Comparison of ENCODE assay signal across 28 cellular contexts in the genomic region with DNA sequence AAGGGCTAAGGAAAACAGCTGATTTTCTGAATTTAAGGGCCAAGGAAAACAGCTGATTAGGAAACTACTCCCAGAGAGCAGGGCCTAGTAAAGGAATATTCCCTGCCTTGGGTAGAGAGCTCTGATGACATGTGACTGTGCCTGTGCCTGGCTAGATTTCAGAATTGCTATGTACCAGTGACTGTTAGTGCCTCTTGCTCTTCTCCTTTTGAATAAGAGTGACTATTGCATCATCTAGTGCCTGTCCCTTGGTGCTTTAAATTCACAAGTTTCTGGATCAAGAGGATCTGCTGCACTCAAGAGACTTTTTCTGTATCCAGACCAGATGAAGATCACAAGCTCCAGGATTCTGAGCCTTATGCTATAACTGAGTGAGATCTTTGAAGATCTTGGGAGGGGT.
"Had no signal": no experiment of that assay in that cellular context is flagged by ENCODE, and none has a peak within 500 bp of the region (broad histone marks: within the 10 kb centered on the region; RNA-seq: fewer than 3 reads in every experiment).

No MANE protein-coding gene starts in this region.

- H3K27me3 Mint-ChIP-seq: activated CD4-positive, alpha-beta T cell treated with anti-CD3 and anti-CD28 coated beads, Interleukin-2, amount 10 ng/mL, durations not matched to agents 24 days and 14 days; activated CD8-positive, alpha-beta T cell treated with anti-CD3 and anti-CD28 coated beads for 36 hours; activated T-cell treated with anti-CD3 and anti-CD28 coated beads, Interleukin-2, amount 50 U/mL, for 24 hours had no signal

- ATAC-seq: activated CD8-positive, alpha-beta T cell treated with anti-CD3 and anti-CD28 coated beads for 36 hours; activated naive CD4-positive, alpha-beta T cell treated with anti-CD3 and anti-CD28 coated beads, Interleukin-2, amount 50 U/mL, for 72 hours; Right ventricle myocardium inferior had no signal

- H3K4me3 Mint-ChIP-seq: activated CD4-positive, alpha-beta T cell treated with anti-CD3 and anti-CD28 coated beads, Interleukin-2, amount 10 ng/mL, durations not matched to agents 24 days and 14 days; activated CD8-positive, alpha-beta T cell treated with anti-CD3 and anti-CD28 coated beads for 36 hours; activated naive CD4-positive, alpha-beta T cell treated with anti-CD3 and anti-CD28 coated beads for 36 hours; activated T-cell treated with anti-CD3 and anti-CD28 coated beads, Interleukin-2, amount 50 U/mL, for 24 hours; activated T-helper 1 cell treated with anti-CD3 and anti-CD28 coated beads, Interleukin-12 subunit alpha, Interleukin-12 subunit beta, Interleukin-2, Interleukin-4 antibody, amounts not matched to agents 30 ng/mL and 10 ng/mL and 1 ng/mL, durations not matched to agents 14 hours and 24 hours and 36 hours; brain had no signal

- H3K27ac ChIP-seq: adrenal gland, PC-9, RWPE1 had no signal

- H3K4me1 Mint-ChIP-seq: activated CD4-positive, alpha-beta T cell treated with anti-CD3 and anti-CD28 coated beads, Interleukin-2, amount 10 ng/mL, durations not matched to agents 24 days and 14 days had no signal

- H3K36me3 ChIP-seq: adrenal gland had no signal

- DNase-seq: activated CD4-positive, alpha-beta T cell treated with anti-CD3 and anti-CD28 coated beads, Interleukin-2, amount 10 ng/mL, durations not matched to agents 24 days and 14 days; activated CD4-positive, alpha-beta T cell treated with anti-CD3 and anti-CD28 coated beads, Interleukin-2, amount 50 U/mL, for 4 hours; activated CD8-positive, alpha-beta T cell treated with anti-CD3 and anti-CD28 coated beads for 36 hours; activated gamma-delta T cell treated with Interleukin-2 at 50 U/mL for 16 hours; activated naive CD4-positive, alpha-beta T cell treated with anti-CD3 and anti-CD28 coated beads for 36 hours; activated T-cell treated with anti-CD3 and anti-CD28 coated beads, Interleukin-2, amount 50 U/mL, for 24 hours; adrenal gland; anterior cingulate cortex; caudate nucleus; cerebellar nuclear complex; Karpas-422; KBM-7; NCI-H1105; NCI-H1436; NCI-H1694; NCI-H2029; NCI-H345; NCI-H524 treated with DMSO at 0.1 percent for 48 hours; PC-9; SW 1271; T-helper 1 cell; T-helper 2 cell; T1000 had no signal

- H3K36me3 Mint-ChIP-seq: activated naive CD4-positive, alpha-beta T cell treated with anti-CD3 and anti-CD28 coated beads, Interleukin-2, amount 50 U/mL, for 72 hours had no signal

- H3K4me2 ChIP-seq: PC-9 had no signal

- H3K27me3 ChIP-seq: adrenal gland had no signal

- H3K9me3 Mint-ChIP-seq: activated CD4-positive, alpha-beta T cell treated with anti-CD3 and anti-CD28 coated beads, Interleukin-2, amount 10 ng/mL, durations not matched to agents 24 days and 14 days; activated T-helper 1 cell treated with anti-CD3 and anti-CD28 coated beads, Interleukin-12 subunit alpha, Interleukin-12 subunit beta, Interleukin-2, Interleukin-4 antibody, amounts not matched to agents 30 ng/mL and 10 ng/mL and 1 ng/mL, durations not matched to agents 14 hours and 24 hours and 36 hours had no signal

- H3K4me3 ChIP-seq: adrenal gland, PC-9 had no signal

- H2AFZ ChIP-seq: PC-9 had no signal

- H3K9me3 ChIP-seq: adrenal gland had no signal
